21 cellular contexts compared by ENCODE assay signal in the genomic region with DNA sequence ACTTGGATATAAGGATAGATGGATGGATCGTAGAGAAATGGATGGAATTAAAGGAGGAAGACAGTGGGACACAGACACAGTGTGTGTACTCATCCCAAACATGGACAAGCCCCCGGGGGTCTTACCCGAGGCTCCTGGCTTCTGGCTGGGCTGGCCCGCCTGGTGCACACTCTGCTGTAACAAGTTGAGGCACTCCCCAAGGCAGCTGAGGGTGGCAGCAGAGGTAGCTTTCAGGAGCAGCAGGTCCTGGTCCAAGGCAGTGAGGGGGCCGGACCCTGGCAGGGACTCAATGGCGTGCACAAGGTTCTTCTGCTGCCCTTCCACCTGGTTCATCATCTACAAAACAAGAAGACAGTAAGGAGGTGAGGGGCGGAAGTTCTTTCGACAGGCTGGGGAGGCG.
"Had no signal": no experiment of that assay in that cellular context is flagged by ENCODE, and none has a peak within 500 bp of the region (broad histone marks: within the 10 kb centered on the region; RNA-seq: fewer than 3 reads in every experiment).

No MANE protein-coding gene starts in this region.

- H3K27ac ChIP-seq: dorsolateral prefrontal cortex, gastroesophageal sphincter, right atrium auricular region, sigmoid colon, skin epidermis, upper lobe of left lung had no signal

- ATAC-seq: esophagus mucosa; gastroesophageal sphincter; left cardiac atrium; left ventricle myocardium superior; mucosa of descending colon; naive thymus-derived CD8-positive, alpha-beta T cell had no signal

- H3K27me3 ChIP-seq: dorsolateral prefrontal cortex, gastroesophageal sphincter, right atrium auricular region, sigmoid colon, stomach, upper lobe of left lung had no signal

- H3K9me3 ChIP-seq: gastroesophageal sphincter, mucosa of descending colon, right atrium auricular region, sigmoid colon, stomach, upper lobe of left lung had no signal

- H3K4me3 ChIP-seq: dorsolateral prefrontal cortex, gastroesophageal sphincter, lung, mucosa of descending colon, right atrium auricular region, sigmoid colon, skin epidermis, stomach, upper lobe of left lung had no signal

- H3K36me3 ChIP-seq: gastroesophageal sphincter, right atrium auricular region, sigmoid colon, stomach, upper lobe of left lung had no signal

- H3K4me1 ChIP-seq: gastroesophageal sphincter, sigmoid colon had no signal

- DNase-seq: cortex of kidney; dorsolateral prefrontal cortex; effector CD8-positive, alpha-beta T cell; glutamatergic neuron; kidney; left cardiac atrium; left ventricle myocardium superior; mucosa of descending colon; naive thymus-derived CD8-positive, alpha-beta T cell; sigmoid colon; stimulated activated CD4-positive, alpha-beta T cell treated with anti-CD3 and anti-CD28 coated beads, Interleukin-2, amount 100 ng/mL, for 24 hours; stimulated activated CD4-positive, alpha-beta T cell treated with anti-CD3 and anti-CD28 coated beads, Interleukin-4, amount 100 ng/mL, for 4 hours; stimulated activated naive CD4-positive, alpha-beta T cell; stomach; substantia nigra had no signal
